Comparison of ENCODE assay signal across 9 cellular contexts in genomic region chr4:88177981-88178632, GRCh38. TPM values are rescaled to one million over a fixed set of nuclear protein-coding genes. Genes with fewer than 3 reads are reported as not detected.
DNase-seq lines count a peak whose midpoint lies in the region; ATAC-seq and TF ChIP-seq lines count a peak whose summit lies in the region.
"Had no signal": no experiment of that assay in that cellular context is flagged by ENCODE, and none has a peak within 500 bp of the region (broad histone marks: within the 10 kb centered on the region; RNA-seq: fewer than 3 reads in every experiment).

No MANE protein-coding gene starts in this region.

- intact Hi-C loops in left ventricle myocardium superior (cut with micrococcal nuclease), result no loop called here

- no peaks in the 10 kb centered on the region for H3K27me3 Mint-ChIP-seq in type B pancreatic cell

- peak overlapping the region; percentile 11 for H3K4me3 Mint-ChIP-seq in type B pancreatic cell
- H3K4me3 Mint-ChIP-seq: activated naive CD8-positive, alpha-beta T cell treated with anti-CD3 and anti-CD28 coated beads, Interleukin-2, amount 10 ng/mL, durations not matched to agents 7 days and 5 days had no signal

- no peaks in the 10 kb centered on the region for H3K27me3 ChIP-seq in SJSA1 (replicated peaks)

- TF ChIP-seq CTCF in type B pancreatic cell (conservative IDR thresholded peaks at IDR 0.05), result no peak

- H3K4me1 ChIP-seq in SJSA1 (replicated peaks), result peaks cover 15% of the 10 kb centered on the region

- peak; percentile 10 for DNase-seq in NCI-H82 (lab: John Stamatoyannopoulos, UW)
- DNase-seq in NCI-H82 treated with DMSO at 0.1 percent for 48 hours (lab: John Stamatoyannopoulos, UW; ENCODE audit: unreplicated experiment), result no peak
- peak; percentile 82 to 84 for DNase-seq in SJSA1 (ENCODE audit: low read depth in 1 of 2, low spot score in 2 of 2)
- no peak for DNase-seq in left ventricle myocardium superior
- no peak for DNase-seq in type B pancreatic cell (ENCODE audit: extremely low spot score, unreplicated experiment)
- DNase-seq in activated CD8-positive, alpha-beta memory T cell treated with anti-CD3 and anti-CD28 coated beads, Interleukin-2, amount 50 U/mL, for 4 hours, result no peak
- no peak for DNase-seq in NCI-H2227 treated with DMSO at 0.1 percent for 48 hours (lab: John Stamatoyannopoulos, UW)
- DNase-seq in cortex of kidney (lab: John Stamatoyannopoulos, UW), result no peak
- DNase-seq: activated naive CD8-positive, alpha-beta T cell treated with anti-CD3 and anti-CD28 coated beads, Interleukin-2, amount 10 ng/mL, durations not matched to agents 7 days and 5 days had no signal

- peaks cover 7% of the 10 kb centered on the region for H3K9me3 Mint-ChIP-seq in type B pancreatic cell

- no peaks in the 10 kb centered on the region for H3K36me3 ChIP-seq in SJSA1

- no peak overlapping the region for H3K4me3 ChIP-seq in SJSA1

- H3K4me1 Mint-ChIP-seq in type B pancreatic cell (ENCODE audit: unreplicated experiment), result peaks cover 6% of the 10 kb centered on the region

- peak overlapping the region; percentile 41 for H3K27ac ChIP-seq in SJSA1

- peak; percentile 53 for ATAC-seq in left ventricle myocardium superior

- H3K9me3 ChIP-seq in SJSA1 (replicated peaks), result no peaks in the 10 kb centered on the region

- H3K27ac Mint-ChIP-seq in type B pancreatic cell, result peak overlapping the region; percentile 82
- H3K27ac Mint-ChIP-seq: activated naive CD8-positive, alpha-beta T cell treated with anti-CD3 and anti-CD28 coated beads, Interleukin-2, amount 10 ng/mL, durations not matched to agents 7 days and 5 days had no signal

- H3K36me3 Mint-ChIP-seq in type B pancreatic cell, result peaks cover 9% of the 10 kb centered on the region

RNA-seq across cellular contexts. Expression of gene ABCG2, which starts 19.7 kb away (rescaled TPM):
- 11.9 and 14.5 TPM in 2 replicates for total RNA-seq in SJSA1 (2014; rRNA removed; shearing (Covaris generic))
- total RNA-seq in left ventricle myocardium superior (0.97 TPM), type B pancreatic cell (ENCODE audit: low replicate concordance) (21.5 and 77.7 TPM in 2 replicates)

Comparison
In these comparisons a context has a peak if more than half of its experiments do, and no peak if none do; other contexts are left out.
1. DNase-seq: peak in NCI-H82 (single experiment) and SJSA1 (2 of 2); none in NCI-H82 treated with DMSO at 0.1 percent for 48 hours (single experiment), left ventricle myocardium superior (single experiment), type B pancreatic cell (single experiment), activated CD8-positive, alpha-beta memory T cell treated with anti-CD3 and anti-CD28 coated beads, Interleukin-2, amount 50 U/mL, for 4 hours (single experiment), NCI-H2227 treated with DMSO at 0.1 percent for 48 hours (single experiment) and cortex of kidney (single experiment).